In the genomic region with DNA sequence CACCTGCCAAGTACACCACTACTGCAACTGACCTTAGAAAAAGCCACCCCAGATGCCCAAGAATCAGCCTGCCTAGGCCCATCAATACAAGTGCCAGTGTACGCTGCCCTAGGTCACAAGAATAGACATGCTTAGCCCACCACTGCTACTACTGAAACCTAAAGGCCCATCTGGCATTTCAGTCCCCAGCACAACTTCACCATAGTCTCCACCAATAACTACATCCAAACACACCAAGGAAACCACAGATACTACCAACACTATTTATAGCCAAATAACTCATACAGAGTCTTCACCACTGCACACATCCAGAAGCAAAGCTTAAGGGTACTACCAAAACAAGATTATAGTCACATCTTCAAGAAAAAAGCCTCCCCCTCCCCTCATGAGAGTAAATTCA, we compare ENCODE assay signal across 14 cellular contexts. TPM values are rescaled to one million over a fixed set of nuclear protein-coding genes. Genes with fewer than 3 reads are reported as not detected.
DNase-seq lines count a peak whose midpoint lies in the region; ATAC-seq and TF ChIP-seq lines count a peak whose summit lies in the region.
"Had no signal": no experiment of that assay in that cellular context is flagged by ENCODE, and none has a peak within 500 bp of the region (broad histone marks: within the 10 kb centered on the region; RNA-seq: fewer than 3 reads in every experiment).

No MANE protein-coding gene starts in this region.

- H3K27me3 ChIP-seq in breast epithelium (no peaks in the 10 kb centered on the region), MG63 (no peaks in the 10 kb centered on the region)

- no peaks in the 10 kb centered on the region for H3K9me3 ChIP-seq in breast epithelium
- no peaks in the 10 kb centered on the region for H3K9me3 ChIP-seq in MG63

- TF ChIP-seq POLR2A in breast epithelium (IDR thresholded peaks at IDR 0.05) = no peak

- POLR2A ChIA-PET in MCF 10A (lab: Yijun Ruan, JAX) = no interaction called here

- H3K9me3 Mint-ChIP-seq in MCF 10A (ENCODE audit: unreplicated experiment) = peaks cover 9% of the 10 kb centered on the region

- no peak for TF ChIP-seq CTCF in MCF 10A (IDR thresholded peaks at IDR 0.05; ENCODE audit: unreplicated experiment)
- TF ChIP-seq CTCF in breast epithelium (IDR thresholded peaks at IDR 0.05) = no peak

- no TSS peak for BruUV-seq in MCF 10A (replicated peaks; lab: Mats Ljungman, UMichigan)

- no peaks in the 10 kb centered on the region for H3K36me3 ChIP-seq in breast epithelium
- no peaks in the 10 kb centered on the region for H3K36me3 ChIP-seq in MG63

- H3K4me3 ChIP-seq in breast epithelium (no peak overlapping the region), MG63 (no peak overlapping the region)

- H3K4me1 ChIP-seq in breast epithelium = no peaks in the 10 kb centered on the region

- H3K4me3 Mint-ChIP-seq in MCF 10A (ENCODE audit: unreplicated experiment) = no peak overlapping the region
- H3K4me3 Mint-ChIP-seq: T-helper 2 cell treated with Interferon-gamma antibody and Interleukin-4, amounts not matched to agents 5 μg/mL and 100 μg/mL, for 36 hours had no signal

- H3K4me1 Mint-ChIP-seq in MCF 10A (ENCODE audit: insufficient read depth, unreplicated experiment) = peaks cover 19% of the 10 kb centered on the region

- DNase-seq in MCF 10A (ENCODE audit: unreplicated experiment) (no peak), breast epithelium (ENCODE audit: low spot score in 2 of 2) (no peak), MV-4-11 (lab: John Stamatoyannopoulos, UW) (peak; percentile 20), RKO (ENCODE audit: low spot score) (no peak), activated gamma-delta T cell (lab: John Stamatoyannopoulos, UW) (no peak), MG63 (no peak)
- DNase-seq: amygdala; DMS79; effector memory CD4-positive, alpha-beta T cell; glutamatergic neuron; OCI-M1 had no signal

- ATAC-seq in HG02884 (IDR thresholded peaks at IDR 0.05; ENCODE audit: unreplicated experiment) (peak; percentile 73), HG03460 (IDR thresholded peaks at IDR 0.05; ENCODE audit: unreplicated experiment) (no peak)

- intact Hi-C loops in MCF 10A (cut with micrococcal nuclease) (no loop called here), breast epithelium (cut with DNase I; ENCODE audit: low total_unique reads) (no loop called here)

- H3K27me3 Mint-ChIP-seq in MCF 10A (ENCODE audit: insufficient read depth, unreplicated experiment) = peaks cover 29% of the 10 kb centered on the region

- H3K36me3 Mint-ChIP-seq in MCF 10A (ENCODE audit: insufficient read depth, unreplicated experiment) = peaks cover 4% of the 10 kb centered on the region

- H3K27ac Mint-ChIP-seq in MCF 10A (ENCODE audit: low read depth, unreplicated experiment) = peak overlapping the region; percentile 60
- H3K27ac Mint-ChIP-seq: T-helper 2 cell treated with Interferon-gamma antibody and Interleukin-4, amounts not matched to agents 5 μg/mL and 100 μg/mL, for 36 hours had no signal

- CTCF ChIA-PET in MCF 10A (lab: Yijun Ruan, JAX) = interaction anchor here (0.6 kb wide), 1 partner anchor 51 kb away, joined by 4 read pairs; no protein-coding TSS in a partner anchor

- H3K27ac ChIP-seq in breast epithelium = no peak overlapping the region

RNA-seq across cellular contexts. Expression of a gene that starts 28.2 kb away (rescaled TPM):
- total RNA-seq in MCF 10A (2022) (not detected in 2 replicates), breast epithelium (not detected)
- total RNA-seq in MG63 (2014; rRNA removed; shearing (Covaris generic); ENCODE audit: low replicate concordance) = not detected in 2 replicates

RNA-seq across cellular contexts. Expression of a gene that starts 30.1 kb away (rescaled TPM):
- total RNA-seq in MCF 10A (2022) (9.9 and 15.8 TPM in 2 replicates), breast epithelium (1 to 10 TPM in 2 of 3 donors, under 1 TPM in 1; 0.98 to 2.8 (median 1.3) TPM)
- total RNA-seq in MG63 (2014; rRNA removed; shearing (Covaris generic); ENCODE audit: low replicate concordance) = not detected in 2 replicates

RNA-seq across cellular contexts. Expression of a gene that starts 55.4 kb away (rescaled TPM):
- total RNA-seq in MCF 10A (2022) (not detected in 2 replicates), breast epithelium (under 1 TPM in 2 of 3 donors, not detected in 1; under 0.01 to 0.15 TPM)
- total RNA-seq in MG63 (2014; rRNA removed; shearing (Covaris generic); ENCODE audit: low replicate concordance) = not detected in 2 replicates
